ENCODE assay signal across 1 cellular context in the genomic region with DNA sequence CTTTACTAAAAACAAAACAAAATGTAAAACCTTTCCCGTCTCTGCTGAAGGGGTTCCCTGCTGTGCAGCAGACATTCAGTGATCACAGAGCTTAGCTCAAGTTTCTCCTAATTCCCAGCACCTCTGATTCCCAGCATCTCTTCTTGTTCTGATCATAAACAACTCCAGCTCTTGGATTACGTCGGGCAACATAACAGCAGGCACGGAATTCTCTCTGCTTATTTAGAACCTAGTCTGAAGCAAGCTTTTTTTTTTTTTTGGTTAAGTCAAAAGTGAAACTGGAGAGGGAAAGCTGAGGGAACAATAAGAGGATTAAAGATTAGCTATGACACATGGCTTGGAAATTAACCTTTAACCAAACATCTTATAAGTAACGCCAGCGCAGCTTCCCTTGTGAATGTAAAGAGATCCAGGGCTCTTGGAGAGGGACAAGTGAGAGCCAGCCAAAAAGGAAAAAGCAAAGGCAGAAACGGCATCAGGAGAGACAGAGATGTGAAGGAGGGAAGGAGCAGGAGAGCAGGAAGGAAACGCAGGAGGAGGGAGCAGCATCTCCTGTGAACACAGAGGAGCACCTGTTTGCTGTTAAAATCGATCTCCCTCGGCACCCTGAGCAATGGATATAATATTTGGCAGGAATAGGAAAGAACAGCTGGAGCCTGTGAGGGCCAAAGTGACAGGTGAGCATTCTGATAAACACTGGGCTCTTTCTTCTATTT.
TF ChIP-seq lines count a peak whose summit lies in the region.

A gene with protein sequence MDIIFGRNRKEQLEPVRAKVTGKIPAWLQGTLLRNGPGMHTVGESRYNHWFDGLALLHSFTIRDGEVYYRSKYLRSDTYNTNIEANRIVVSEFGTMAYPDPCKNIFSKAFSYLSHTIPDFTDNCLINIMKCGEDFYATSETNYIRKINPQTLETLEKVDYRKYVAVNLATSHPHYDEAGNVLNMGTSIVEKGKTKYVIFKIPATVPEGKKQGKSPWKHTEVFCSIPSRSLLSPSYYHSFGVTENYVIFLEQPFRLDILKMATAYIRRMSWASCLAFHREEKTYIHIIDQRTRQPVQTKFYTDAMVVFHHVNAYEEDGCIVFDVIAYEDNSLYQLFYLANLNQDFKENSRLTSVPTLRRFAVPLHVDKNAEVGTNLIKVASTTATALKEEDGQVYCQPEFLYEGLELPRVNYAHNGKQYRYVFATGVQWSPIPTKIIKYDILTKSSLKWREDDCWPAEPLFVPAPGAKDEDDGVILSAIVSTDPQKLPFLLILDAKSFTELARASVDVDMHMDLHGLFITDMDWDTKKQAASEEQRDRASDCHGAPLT (plus strand): TSS at position 394 of the 716 bp plus-strand sequence. CDS start 220 bp downstream, at position 614.

TF ChIP-seq in A549, 52 proteins besides CTCF, POLR2A, EP300 and RAD21 (continued from another document):
- TF ChIP-seq, protein P1, sequence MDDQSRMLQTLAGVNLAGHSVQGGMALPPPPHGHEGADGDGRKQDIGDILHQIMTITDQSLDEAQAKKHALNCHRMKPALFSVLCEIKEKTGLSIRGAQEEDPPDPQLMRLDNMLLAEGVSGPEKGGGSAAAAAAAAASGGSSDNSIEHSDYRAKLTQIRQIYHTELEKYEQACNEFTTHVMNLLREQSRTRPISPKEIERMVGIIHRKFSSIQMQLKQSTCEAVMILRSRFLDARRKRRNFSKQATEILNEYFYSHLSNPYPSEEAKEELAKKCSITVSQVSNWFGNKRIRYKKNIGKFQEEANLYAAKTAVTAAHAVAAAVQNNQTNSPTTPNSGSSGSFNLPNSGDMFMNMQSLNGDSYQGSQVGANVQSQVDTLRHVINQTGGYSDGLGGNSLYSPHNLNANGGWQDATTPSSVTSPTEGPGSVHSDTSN (IDR thresholded peaks at IDR 0.05) = no peak
- TF ChIP-seq RFX5 (IDR thresholded peaks at IDR 0.05) = no peak
- TF ChIP-seq ESRRA (IDR thresholded peaks at IDR 0.05; ENCODE audit: borderline replicate concordance, low read length) = no peak
